Comparison of ENCODE assay signal across 10 cellular contexts in the genomic region with DNA sequence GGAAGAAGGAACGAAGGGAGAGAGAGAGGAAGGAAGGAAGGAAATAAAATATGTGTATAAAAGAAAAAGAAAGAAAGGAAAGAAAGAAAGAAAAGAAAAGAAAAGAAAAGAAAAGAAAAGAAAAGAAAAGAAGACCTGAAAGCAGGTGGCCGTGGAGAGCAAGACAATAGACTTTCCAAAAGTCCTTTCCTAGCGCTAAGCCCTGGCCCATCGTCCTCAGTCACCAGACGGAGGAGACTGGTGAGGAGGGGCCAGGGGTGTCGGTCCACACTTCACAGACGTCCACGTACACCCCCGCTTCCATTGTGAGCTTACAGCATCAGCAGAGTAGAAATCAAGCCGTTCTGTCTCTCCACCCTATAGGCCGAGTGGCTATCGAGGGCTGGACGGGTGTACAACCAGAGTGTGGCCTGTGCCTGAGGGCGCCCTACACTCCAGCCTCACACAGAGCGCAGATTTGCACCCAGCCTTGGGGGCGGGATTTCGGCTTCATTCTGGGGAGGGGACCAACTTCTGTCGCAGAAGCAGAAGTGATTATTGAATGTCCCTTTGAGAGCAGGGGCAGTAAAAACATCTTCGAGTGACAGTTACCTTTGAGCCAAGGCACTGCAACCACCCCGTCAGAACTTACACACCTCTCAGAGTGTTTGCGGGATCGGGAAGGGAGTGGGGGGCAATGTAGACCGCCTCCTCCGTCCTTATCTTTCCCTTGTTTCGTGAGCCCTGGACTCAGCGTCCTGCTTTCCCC. TPM values are rescaled to one million over a fixed set of nuclear protein-coding genes. Genes with fewer than 3 reads are reported as not detected.
DNase-seq lines count a peak whose midpoint lies in the region; ATAC-seq and TF ChIP-seq lines count a peak whose summit lies in the region.
"Had no signal": no experiment of that assay in that cellular context is flagged by ENCODE, and none has a peak within 500 bp of the region (broad histone marks: within the 10 kb centered on the region; RNA-seq: fewer than 3 reads in every experiment).

No MANE protein-coding gene starts in this region.

- TF ChIP-seq POLR2A in right lobe of liver (IDR thresholded peaks at IDR 0.05) (no peak), thyroid gland (IDR thresholded peaks at IDR 0.05) (no peak)

- H3K9me3 Mint-ChIP-seq in activated T-cell treated with anti-CD3 and anti-CD28 coated beads, Interleukin-2, amount 50 U/mL, for 4 hours, result no peaks in the 10 kb centered on the region
- H3K9me3 Mint-ChIP-seq in activated naive CD8-positive, alpha-beta T cell (ENCODE audit: low read depth), result peaks cover 6% of the 10 kb centered on the region

- no peaks in the 10 kb centered on the region for H3K36me3 Mint-ChIP-seq in activated T-cell treated with anti-CD3 and anti-CD28 coated beads, Interleukin-2, amount 50 U/mL, for 4 hours (ENCODE audit: insufficient read depth)
- no peaks in the 10 kb centered on the region for H3K36me3 Mint-ChIP-seq in activated naive CD8-positive, alpha-beta T cell

- H3K4me1 ChIP-seq in right lobe of liver (peaks cover 0 to 6% (median 0%) of the 10 kb centered on the region in 4 donors), thyroid gland (peaks cover 7 to 19% of the 10 kb centered on the region in 2 donors)

- H3K36me3 ChIP-seq in right lobe of liver (no peaks in the 10 kb centered on the region), thyroid gland (no peaks in the 10 kb centered on the region)

- H3K4me1 Mint-ChIP-seq in activated T-cell treated with anti-CD3 and anti-CD28 coated beads, Interleukin-2, amount 50 U/mL, for 4 hours (ENCODE audit: low read depth), result peaks cover 10% of the 10 kb centered on the region
- peaks cover 23% of the 10 kb centered on the region for H3K4me1 Mint-ChIP-seq in activated naive CD8-positive, alpha-beta T cell (ENCODE audit: low read depth)

- peaks cover 6 to 40% of the 10 kb centered on the region in 2 donors for H3K27me3 ChIP-seq in right lobe of liver
- H3K27me3 ChIP-seq in thyroid gland, result peaks cover 23% of the 10 kb centered on the region

- 28% methylated on average over 10 of the region's 26 CpGs for WGBS in right lobe of liver (ENCODE audit: insufficient coverage, low coverage, low lambda C conversion rate, missing lambda C conversion rate)
- 6 to 17% methylated on average over 24 to 25 of the region's 26 CpGs for WGBS in thyroid gland, 2 donors

- no peak overlapping the region for H3K27ac ChIP-seq in right lobe of liver
- no peak overlapping the region for H3K27ac ChIP-seq in thyroid gland

- H3K27ac Mint-ChIP-seq in activated naive CD8-positive, alpha-beta T cell, result no peak overlapping the region

- peak overlapping the region; percentile 83 for H3K4me3 Mint-ChIP-seq in activated T-cell treated with anti-CD3 and anti-CD28 coated beads, Interleukin-2, amount 50 U/mL, for 4 hours
- peak overlapping the region; percentile 89 for H3K4me3 Mint-ChIP-seq in activated naive CD8-positive, alpha-beta T cell

- no peak for ATAC-seq in activated T-cell treated with anti-CD3 and anti-CD28 coated beads, Interleukin-2, amount 50 U/mL, for 4 hours
- ATAC-seq in right lobe of liver, result peak in 1 of 4 donors; percentile 29

- intact Hi-C loops in right lobe of liver (cut with DNase I), result no loop called here
- intact Hi-C loops in thyroid gland (cut with DNase I), result no loop called here

- H3K9me3 ChIP-seq in right lobe of liver (no peaks in the 10 kb centered on the region), thyroid gland (no peaks in the 10 kb centered on the region)

- peaks cover 84% of the 10 kb centered on the region for H3K27me3 Mint-ChIP-seq in activated T-cell treated with anti-CD3 and anti-CD28 coated beads, Interleukin-2, amount 50 U/mL, for 4 hours (ENCODE audit: low read depth)
- H3K27me3 Mint-ChIP-seq in activated naive CD8-positive, alpha-beta T cell, result peaks cover 59% of the 10 kb centered on the region

- TF ChIP-seq CTCF in right lobe of liver (IDR thresholded peaks at IDR 0.05) (no peak), thyroid gland (IDR thresholded peaks at IDR 0.05) (no peak)

- peak overlapping the region; percentile 43 to 57 (median 47) for H3K4me3 ChIP-seq in right lobe of liver
- H3K4me3 ChIP-seq in thyroid gland (replicated peaks in 1 of 3), result peak overlapping the region; percentile 19 to 36 (median 29)

- DNase-seq in activated T-cell treated with anti-CD3 and anti-CD28 coated beads, Interleukin-2, amount 50 U/mL, for 4 hours, result no peak
- DNase-seq in activated T-cell treated with anti-CD3 and anti-CD28 coated beads for 4 hours (no peak), right lobe of liver (no peak), thyroid gland (no peak), germinal center (ENCODE audit: low spot score) (no peak), RPMI8226 (no peak)
- no peak for DNase-seq in activated CD8-positive, alpha-beta memory T cell treated with anti-CD3 and anti-CD28 coated beads for 24 hours
- DNase-seq: DND-41 had no signal

RNA-seq across cellular contexts. Expression of a gene that starts 2.0 kb away (rescaled TPM):
- not detected for total RNA-seq in activated T-cell treated with anti-CD3 and anti-CD28 coated beads, Interleukin-2, amount 50 U/mL, for 4 hours
- total RNA-seq in right lobe of liver, result not detected
- total RNA-seq in thyroid gland, result not detected
- total RNA-seq: activated CD8-positive, alpha-beta memory T cell treated with anti-CD3 and anti-CD28 coated beads for 36 hours had no signal
